2 cellular contexts compared by ENCODE assay signal in the genomic region with DNA sequence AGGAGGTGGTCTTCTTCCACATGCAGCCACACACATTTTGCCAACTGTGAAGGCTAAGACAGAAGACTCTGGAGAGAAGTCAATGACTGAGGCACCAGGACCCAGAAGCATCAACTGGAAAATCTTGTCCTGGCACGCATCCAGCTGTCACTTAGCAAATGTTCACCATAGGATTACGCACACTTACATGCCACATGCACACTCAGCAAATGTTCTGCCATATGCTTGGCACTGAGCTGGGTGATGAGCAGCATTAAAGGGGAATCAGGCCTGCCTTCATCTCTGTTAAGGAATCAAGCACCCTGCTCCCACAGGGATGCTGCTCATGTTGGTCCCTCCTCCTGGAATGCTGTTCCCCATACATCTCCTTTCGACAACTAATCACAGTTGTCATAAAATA.
TF ChIP-seq lines count a peak whose summit lies in the region.

No MANE protein-coding gene starts in this region.

TF ChIP-seq in HepG2, 621 proteins besides CTCF, POLR2A, EP300 and RAD21:
- TF ChIP-seq KIAA2018 (CRISPR knock-in tag; IDR thresholded peaks at IDR 0.05; ENCODE audit: borderline replicate concordance) (no peak), MAFK (conservative IDR thresholded peaks at IDR 0.05 in 1 of 2, IDR thresholded peaks at IDR 0.05 in 1 of 2; ENCODE audit: low read length in 2 of 2) (peak; percentile 1 to 51; a peak in 2 of 4 replicates)

TF ChIP-seq in K562, 482 proteins besides CTCF, POLR2A, EP300 and RAD21:
- TF ChIP-seq ZC3H11A (IDR thresholded peaks at IDR 0.05; ENCODE audit: low read depth, low read length) (no peak), NFIC (IDR thresholded peaks at IDR 0.05) (peak; percentile 25; the same call in 1 of the 2 replicates)
TF ChIP-seq in K562: peak in this region for 1.
